ENCODE assay signal across 9 cellular contexts in the genomic region with DNA sequence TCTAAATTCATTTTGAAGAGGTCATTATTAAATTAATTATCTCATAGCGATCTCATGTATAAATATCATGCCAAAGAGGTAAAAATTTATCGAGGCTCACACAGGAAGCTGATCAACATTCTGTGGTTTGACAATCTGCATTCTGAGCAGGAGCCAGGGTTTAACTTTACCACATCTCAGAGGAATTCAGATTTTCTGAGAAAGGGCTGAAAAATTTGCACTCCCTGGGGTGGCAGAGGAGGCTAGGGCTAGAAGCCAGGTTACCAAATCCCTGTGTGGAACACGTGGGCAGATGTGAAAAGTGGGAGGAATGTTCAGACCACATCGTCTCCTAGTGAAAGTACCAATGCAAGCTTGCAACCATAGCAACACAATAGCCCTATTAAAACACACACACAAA.
DNase-seq lines count a peak whose midpoint lies in the region; ATAC-seq and TF ChIP-seq lines count a peak whose summit lies in the region.
"Had no signal": no experiment of that assay in that cellular context is flagged by ENCODE, and none has a peak within 500 bp of the region (broad histone marks: within the 10 kb centered on the region; RNA-seq: fewer than 3 reads in every experiment).

No MANE protein-coding gene starts in this region.

- H3K27me3 ChIP-seq in CD4-positive, CD25-positive, alpha-beta regulatory T cell (ENCODE audit: control insufficient read depth, insufficient read depth, low read length): no peaks in the 10 kb centered on the region
- H3K27me3 ChIP-seq in SK-N-SH (ENCODE audit: insufficient read depth): no peaks in the 10 kb centered on the region

- WGBS in SK-N-SH (ENCODE audit: low lambda C conversion rate): 17% methylated on average over 4 of the region's 4 CpGs

- POLR2A ChIA-PET in SK-N-SH (lab: Yijun Ruan, JAX): no interaction called here

- TF ChIP-seq EP300 in SK-N-SH (IDR thresholded peaks at IDR 0.05; ENCODE audit: borderline replicate concordance in 1 of 2, low read depth in 1 of 2, low read length in 1 of 2): peak; percentile 50 to 97; a peak in 3 of 4 replicates

- H3K9ac ChIP-seq in SK-N-SH: peak overlapping the region; percentile 71

- H3K36me3 ChIP-seq in CD4-positive, CD25-positive, alpha-beta regulatory T cell (ENCODE audit: control insufficient read depth, insufficient read depth, low read length): no peaks in the 10 kb centered on the region
- no peaks in the 10 kb centered on the region for H3K36me3 ChIP-seq in SK-N-SH (replicated peaks in 1 of 2; ENCODE audit: control insufficient read depth in 1 of 2, insufficient read depth in 2 of 2, low read length in 1 of 2)

- no peak overlapping the region for H3K4me2 ChIP-seq in SK-N-SH

- no peaks in the 10 kb centered on the region for H3K79me2 ChIP-seq in SK-N-SH (ENCODE audit: insufficient read depth)

- H3K4me3 ChIP-seq in CD4-positive, CD25-positive, alpha-beta regulatory T cell (ENCODE audit: low read depth, low read length): peak overlapping the region; percentile 61
- H3K4me3 ChIP-seq in SK-N-SH (ENCODE audit: low read depth in 2 of 2, low read length in 1 of 2): no peak overlapping the region

- H3K4me3 Mint-ChIP-seq in CD4-positive, CD25-positive, alpha-beta regulatory T cell: peak overlapping the region; percentile 13 to 66 (median 54)
- no peak overlapping the region for H3K4me3 Mint-ChIP-seq in chondrocyte (ENCODE audit: unreplicated experiment)

- H3K27ac Mint-ChIP-seq in CD4-positive, CD25-positive, alpha-beta regulatory T cell: peak overlapping the region; percentile 1 to 78 (median 62)
- H3K27ac Mint-ChIP-seq in chondrocyte (ENCODE audit: unreplicated experiment): peak overlapping the region; percentile 94

- H3K27me3 Mint-ChIP-seq in CD4-positive, CD25-positive, alpha-beta regulatory T cell: no peaks in the 10 kb centered on the region
- H3K27me3 Mint-ChIP-seq in chondrocyte (ENCODE audit: low read depth): no peaks in the 10 kb centered on the region

- H3F3A ChIP-seq in SK-N-SH (replicated peaks; ENCODE audit: insufficient read depth): peaks cover 48% of the 10 kb centered on the region

- H3K27ac ChIP-seq in CD4-positive, CD25-positive, alpha-beta regulatory T cell (ENCODE audit: insufficient read depth, low read length, poor library complexity, severe bottlenecking): no peak overlapping the region
- H3K27ac ChIP-seq in SK-N-SH (ENCODE audit: low read depth in 2 of 2, low read length in 1 of 2): peak overlapping the region; percentile 56 to 96; a peak in 3 of 4 replicates

- H3K9me3 Mint-ChIP-seq in CD4-positive, CD25-positive, alpha-beta regulatory T cell: peaks cover 0 to 24% (median 2%) of the 10 kb centered on the region in 7 donors
- peaks cover 20% of the 10 kb centered on the region for H3K9me3 Mint-ChIP-seq in chondrocyte (ENCODE audit: low read depth)

- H3K36me3 Mint-ChIP-seq in CD4-positive, CD25-positive, alpha-beta regulatory T cell: peaks cover 11% of the 10 kb centered on the region
- H3K36me3 Mint-ChIP-seq in chondrocyte (ENCODE audit: low read depth): peaks cover 6% of the 10 kb centered on the region

- peaks cover 25% of the 10 kb centered on the region for H3K4me1 ChIP-seq in CD4-positive, CD25-positive, alpha-beta regulatory T cell (ENCODE audit: control insufficient read depth, insufficient read depth, low read length, poor library complexity, severe bottlenecking)
- peaks cover 4 to 38% of the 10 kb centered on the region in 2 experiments for H3K4me1 ChIP-seq in SK-N-SH (ENCODE audit: control insufficient read depth in 1 of 2, insufficient read depth in 2 of 2, low read depth in 1 of 2, low read length in 1 of 2)

- H2AFZ ChIP-seq in SK-N-SH (ENCODE audit: low read depth): no peak overlapping the region

- peaks cover 27 to 53% (median 33%) of the 10 kb centered on the region in 4 donors for H3K4me1 Mint-ChIP-seq in CD4-positive, CD25-positive, alpha-beta regulatory T cell
- peaks cover 81% of the 10 kb centered on the region for H3K4me1 Mint-ChIP-seq in chondrocyte (ENCODE audit: low read depth)

- H3K9me3 ChIP-seq in CD4-positive, CD25-positive, alpha-beta regulatory T cell (ENCODE audit: control insufficient read depth in 2 of 2, low read length in 2 of 2): peaks cover 0 to 7% of the 10 kb centered on the region in 2 experiments
- 0 out of 2 replicates have a peak, but pooled peaks cover 5% of the 10 kb centered on the region for H3K9me3 ChIP-seq in SK-N-SH

- DNase-seq in CD4-positive, CD25-positive, alpha-beta regulatory T cell: peak in 1 of 3 donors; percentile 69
- no peak for DNase-seq in SK-N-SH
- no peak for DNase-seq in chondrocyte (ENCODE audit: low spot score)
- peak; percentile 96 for DNase-seq in renal cortical epithelial cell (ENCODE audit: low read depth)
- no peak for DNase-seq in C1 segment of cervical spinal cord (lab: John Stamatoyannopoulos, UW)
- no peak for DNase-seq in NOMO-1 treated with DMSO at 0.1 percent for 48 hours (lab: John Stamatoyannopoulos, UW; ENCODE audit: unreplicated experiment)
- no peak for DNase-seq in NCI-H524 treated with DMSO at 0.1 percent for 48 hours (lab: John Stamatoyannopoulos, UW)
- DNase-seq: KG1 had no signal

- no peak for TF ChIP-seq CTCF in SK-N-SH (IDR thresholded peaks at IDR 0.05)
- no peak for TF ChIP-seq CTCF in chondrocyte (IDR thresholded peaks at IDR 0.05)

- H3K9me2 ChIP-seq in SK-N-SH: no peaks in the 10 kb centered on the region

- CTCF ChIA-PET in SK-N-SH (lab: Yijun Ruan, JAX): interaction anchor here (0.9 to 1.0 kb wide), 2 partner anchors 11 to 13 kb away, joined by 4 to 5 read pairs; no protein-coding TSS in a partner anchor

- H4K20me1 ChIP-seq in SK-N-SH (ENCODE audit: insufficient read depth): no peaks in the 10 kb centered on the region

- no peak for TF ChIP-seq RAD21 in SK-N-SH (IDR thresholded peaks at IDR 0.05; ENCODE audit: low read length)

- ATAC-seq in CD4-positive, CD25-positive, alpha-beta regulatory T cell (ENCODE audit: low read depth in 2 of 2): peak; percentile 45 to 47
- ATAC-seq in GM21737 (IDR thresholded peaks at IDR 0.05; ENCODE audit: unreplicated experiment): no peak

TF ChIP-seq in SK-N-SH, 30 proteins besides CTCF, POLR2A, EP300 and RAD21 (continues in another document):
- TF ChIP-seq SMC3 (IDR thresholded peaks at IDR 0.05; ENCODE audit: low read depth, low read length): no peak
- no peak for TF ChIP-seq RCOR1 (IDR thresholded peaks at IDR 0.05; ENCODE audit: low read length)
- no peak for TF ChIP-seq YY1 (IDR thresholded peaks at IDR 0.05; ENCODE audit: low read depth)
- no peak for TF ChIP-seq RFX5 (IDR thresholded peaks at IDR 0.05; ENCODE audit: low read length)
- TF ChIP-seq USF2 (IDR thresholded peaks at IDR 0.05; ENCODE audit: borderline replicate concordance, low read depth, low read length): 0 out of 2 replicates have a peak, but pooled peaks have one; percentile 25
- TF ChIP-seq, protein P1, sequence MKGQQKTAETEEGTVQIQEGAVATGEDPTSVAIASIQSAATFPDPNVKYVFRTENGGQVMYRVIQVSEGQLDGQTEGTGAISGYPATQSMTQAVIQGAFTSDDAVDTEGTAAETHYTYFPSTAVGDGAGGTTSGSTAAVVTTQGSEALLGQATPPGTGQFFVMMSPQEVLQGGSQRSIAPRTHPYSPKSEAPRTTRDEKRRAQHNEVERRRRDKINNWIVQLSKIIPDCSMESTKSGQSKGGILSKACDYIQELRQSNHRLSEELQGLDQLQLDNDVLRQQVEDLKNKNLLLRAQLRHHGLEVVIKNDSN (IDR thresholded peaks at IDR 0.05; ENCODE audit: borderline replicate concordance, low read depth): peak; percentile 80; the same call in 1 of the 2 replicates
- peak; percentile 60; the same call in 1 of the 2 replicates for TF ChIP-seq SIN3A (IDR thresholded peaks at IDR 0.05; ENCODE audit: borderline replicate concordance, low read depth, low read length)
- TF ChIP-seq MXI1 (IDR thresholded peaks at IDR 0.05; ENCODE audit: low read depth, low read length): no peak
- TF ChIP-seq FOSL2 (IDR thresholded peaks at IDR 0.05; ENCODE audit: borderline replicate concordance, low read depth): peak; percentile 47; the same call in 1 of the 2 replicates
- TF ChIP-seq JUND (IDR thresholded peaks at IDR 0.05): peak; percentile 81
- peak; percentile 61; the same call in 1 of the 2 replicates for TF ChIP-seq ZBTB33 (IDR thresholded peaks at IDR 0.05; ENCODE audit: borderline replicate concordance, low read depth)
- TF ChIP-seq GABPA (IDR thresholded peaks at IDR 0.05; ENCODE audit: low read depth): no peak
- peak; percentile 54; the same call in 1 of the 2 replicates for TF ChIP-seq POLR2AphosphoS5 (IDR thresholded peaks at IDR 0.05; ENCODE audit: low read depth, low read length)
- peak; percentile 86 for TF ChIP-seq TCF12 (IDR thresholded peaks at IDR 0.05)
- peak; percentile 92 for TF ChIP-seq NFIC (IDR thresholded peaks at IDR 0.05; ENCODE audit: borderline replicate concordance)
- peak; percentile 83; the same call in 1 of the 2 replicates for TF ChIP-seq FOXM1 (IDR thresholded peaks at IDR 0.05; ENCODE audit: low read depth)
